ENCODE assay signal across 8 cellular contexts in genomic region chr1:50308883-50309282, GRCh38.
DNase-seq lines count a peak whose midpoint lies in the region; ATAC-seq and TF ChIP-seq lines count a peak whose summit lies in the region.
"Had no signal": no experiment of that assay in that cellular context is flagged by ENCODE, and none has a peak within 500 bp of the region (broad histone marks: within the 10 kb centered on the region; RNA-seq: fewer than 3 reads in every experiment).

No MANE protein-coding gene starts in this region.

- H3K4me3 ChIP-seq in GM23338 (no peak overlapping the region), NB4 (ENCODE audit: low read depth, low read length) (no peak overlapping the region), choroid plexus epithelial cell (ENCODE audit: low read depth, low read length) (no peak overlapping the region), neural cell (ENCODE audit: low read length) (no peak overlapping the region)

- TF ChIP-seq RAD21 in neural cell (conservative IDR thresholded peaks at IDR 0.05) = no peak

- H3K27ac ChIP-seq in GM23338 (ENCODE audit: low read depth) = no peak overlapping the region
- no peak overlapping the region for H3K27ac ChIP-seq in neural cell (ENCODE audit: low read length)

- no peak for TF ChIP-seq CTCF in GM23338 (conservative IDR thresholded peaks at IDR 0.05; ENCODE audit: low read depth in 2 of 2)
- no peak for TF ChIP-seq CTCF in NB4 (IDR thresholded peaks at IDR 0.05; ENCODE audit: low read depth, low read length)
- no peak for TF ChIP-seq CTCF in choroid plexus epithelial cell (conservative IDR thresholded peaks at IDR 0.05; ENCODE audit: low read depth, low read length)
- TF ChIP-seq CTCF in neural cell (IDR thresholded peaks at IDR 0.05; ENCODE audit: poor library complexity, severe bottlenecking) = no peak

- no peaks in the 10 kb centered on the region for H3K27me3 ChIP-seq in GM23338 (ENCODE audit: insufficient read depth)
- no peaks in the 10 kb centered on the region for H3K27me3 ChIP-seq in neural cell (ENCODE audit: insufficient read depth, low read depth, low read length)

- no peak overlapping the region for H3K27ac Mint-ChIP-seq in GM23338

- H3K9me3 ChIP-seq in neural cell (ENCODE audit: low read length) = no peaks in the 10 kb centered on the region

- no peaks in the 10 kb centered on the region for H3F3A ChIP-seq in GM23338 (replicated peaks; ENCODE audit: low read depth)
- no peaks in the 10 kb centered on the region for H3F3A ChIP-seq in neural cell (ENCODE audit: insufficient read depth, low read length, poor library complexity, severe bottlenecking)

- TF ChIP-seq POLR2A in NB4 (IDR thresholded peaks at IDR 0.05; ENCODE audit: extremely low read depth, insufficient read length) = no peak

- peak; percentile 88 for DNase-seq in GM23338 (ENCODE audit: low spot score)
- DNase-seq in NB4 (ENCODE audit: low read depth) = peak; percentile 62
- DNase-seq in choroid plexus epithelial cell (ENCODE audit: low read depth) = peak; percentile 16
- DNase-seq in NCI-H1105 treated with DMSO at 0.1 percent for 48 hours (lab: John Stamatoyannopoulos, UW) = no peak
- DNase-seq in DMS153 treated with DMSO at 0.1 percent for 48 hours (lab: John Stamatoyannopoulos, UW; ENCODE audit: unreplicated experiment) = no peak
- DNase-seq: activated CD8-positive, alpha-beta memory T cell treated with anti-CD3 and anti-CD28 coated beads, Interleukin-2, amount 50 U/mL, for 4 hours had no signal

- H3K4me1 ChIP-seq in GM23338 (ENCODE audit: insufficient read depth) = no peaks in the 10 kb centered on the region

- no peak overlapping the region for H2AFZ ChIP-seq in GM23338
- H2AFZ ChIP-seq in neural cell (ENCODE audit: low read depth, low read length) = no peak overlapping the region

- no peak overlapping the region for H3K4me2 ChIP-seq in GM23338
- no peak overlapping the region for H3K4me2 ChIP-seq in neural cell (ENCODE audit: low read length)

- no peak overlapping the region for H3K9ac ChIP-seq in neural cell (ENCODE audit: low read length)

- no peaks in the 10 kb centered on the region for H3K36me3 Mint-ChIP-seq in GM23338 (ENCODE audit: low read depth)

- no peaks in the 10 kb centered on the region for H3K36me3 ChIP-seq in GM23338 (ENCODE audit: insufficient read depth)
- no peaks in the 10 kb centered on the region for H3K36me3 ChIP-seq in neural cell (ENCODE audit: insufficient read depth, low read length)

- no peaks in the 10 kb centered on the region for H3K9me2 ChIP-seq in GM23338 (ENCODE audit: insufficient read depth)
- H3K9me2 ChIP-seq in neural cell (ENCODE audit: insufficient read depth, low read length) = no peaks in the 10 kb centered on the region

- no peak overlapping the region for H3K4me3 Mint-ChIP-seq in GM23338

- 0 out of 2 replicates have a peak, but pooled peaks cover 3% of the 10 kb centered on the region for H4K20me1 ChIP-seq in GM23338 (replicated peaks; ENCODE audit: insufficient read depth)
- no peaks in the 10 kb centered on the region for H4K20me1 ChIP-seq in neural cell (ENCODE audit: insufficient read depth)

- H3K79me2 ChIP-seq in GM23338 (replicated peaks; ENCODE audit: insufficient read depth) (no peaks in the 10 kb centered on the region), neural cell (replicated peaks; ENCODE audit: insufficient read depth, low read length) (no peaks in the 10 kb centered on the region)

- no peak for TF ChIP-seq EP300 in neural cell (conservative IDR thresholded peaks at IDR 0.05; ENCODE audit: poor library complexity, severe bottlenecking)

- ATAC-seq in GM23338 (peak; percentile 99), HG02571 (IDR thresholded peaks at IDR 0.05; ENCODE audit: unreplicated experiment) (no peak)

- H3K27me3 Mint-ChIP-seq in GM23338 (ENCODE audit: insufficient read depth, low read depth, poor library complexity) = peaks cover 1% of the 10 kb centered on the region

- H3K4me1 Mint-ChIP-seq in GM23338 = peaks cover 10% of the 10 kb centered on the region

- no peaks in the 10 kb centered on the region; the same call in 2 of the 3 replicates for H3K9me3 Mint-ChIP-seq in GM23338

TF ChIP-seq in GM23338, 12 proteins besides CTCF, POLR2A, EP300 and RAD21:
- no peak for TF ChIP-seq EZH2 (IDR thresholded peaks at IDR 0.05; ENCODE audit: low read depth, unreplicated experiment)
- no peak for TF ChIP-seq ZNF114 (CRISPR knock-in tag; IDR thresholded peaks at IDR 0.05)
- TF ChIP-seq ETS1 (IDR thresholded peaks at IDR 0.05) = no peak
- TF ChIP-seq REST (IDR thresholded peaks at IDR 0.05; ENCODE audit: unreplicated experiment) = peak; percentile 98
- TF ChIP-seq NANOG (IDR thresholded peaks at IDR 0.05; ENCODE audit: borderline replicate concordance) = no peak
TF ChIP-seq in GM23338: peak in this region for 1.

TF ChIP-seq in neural cell, 6 proteins besides CTCF, POLR2A, EP300 and RAD21:
- TF ChIP-seq REST (IDR thresholded peaks at IDR 0.05; ENCODE audit: borderline replicate concordance) = peak; percentile 80
- TF ChIP-seq SMC3 (conservative IDR thresholded peaks at IDR 0.05; ENCODE audit: poor library complexity) = no peak

Comparison
In these comparisons a context has a peak if more than half of its experiments do, and no peak if none do; other contexts are left out.
1. DNase-seq: peak in GM23338 (single experiment), NB4 (single experiment) and choroid plexus epithelial cell (single experiment); none in NCI-H1105 treated with DMSO at 0.1 percent for 48 hours (single experiment) and DMS153 treated with DMSO at 0.1 percent for 48 hours (single experiment).